Comparison of ENCODE assay signal across 8 cellular contexts in genomic region chr6:235763-236360, GRCh38. TPM values are rescaled to one million over a fixed set of nuclear protein-coding genes. Genes with fewer than 3 reads are reported as not detected.
DNase-seq lines count a peak whose midpoint lies in the region; ATAC-seq and TF ChIP-seq lines count a peak whose summit lies in the region.

No MANE protein-coding gene starts in this region.

- ATAC-seq in GM19025 (IDR thresholded peaks at IDR 0.05; ENCODE audit: low read depth, unreplicated experiment), result peak; percentile 57
- peak; percentile 45 for ATAC-seq in HG03457 (IDR thresholded peaks at IDR 0.05; ENCODE audit: unreplicated experiment)
- peak in 3 of 4 donors; percentile 60 to 83 (median 76) for ATAC-seq in heart left ventricle
- ATAC-seq in GM21717 (IDR thresholded peaks at IDR 0.05; ENCODE audit: unreplicated experiment), result no peak

- H3K4me3 ChIP-seq in heart left ventricle, result peak overlapping the region in 10 of 12 donors; percentile 25 to 53 (median 34)

- 5 to 12% (median 8%) methylated on average over 2 of the region's 2 CpGs for WGBS in heart left ventricle, 4 donors

- no peak for TF ChIP-seq POLR2A in heart left ventricle (IDR thresholded peaks at IDR 0.05)

- peaks cover 0 to 3% (median 0%) of the 10 kb centered on the region in 9 donors for H3K27me3 ChIP-seq in heart left ventricle

- intact Hi-C loops in heart left ventricle (cut with DNase I), result no loop called here

- H3K36me3 ChIP-seq in heart left ventricle, result no peaks in the 10 kb centered on the region

- H3K9me3 ChIP-seq in heart left ventricle, result no peaks in the 10 kb centered on the region

- peak overlapping the region in 9 of 12 donors; percentile 9 to 84 (median 64) for H3K27ac ChIP-seq in heart left ventricle

- peaks cover 0 to 16% (median 0%) of the 10 kb centered on the region in 12 donors for H3K4me1 ChIP-seq in heart left ventricle

- peak; percentile 41 to 72 for DNase-seq in activated CD8-positive, alpha-beta memory T cell treated with anti-CD3 and anti-CD28 coated beads for 4 hours (ENCODE audit: low read depth in 2 of 2)
- peak in 1 of 5 donors; percentile 28 for DNase-seq in heart left ventricle
- peak; percentile 48 to 62 for DNase-seq in stimulated activated CD4-positive, alpha-beta T cell treated with anti-CD3 and anti-CD28 coated beads, Interleukin-12 subunit alpha, Interleukin-12 subunit beta, amount 100 ng/mL, for 24 hours (ENCODE audit: low read depth in 2 of 2)
- no peak for DNase-seq in SKM-1 treated with dmso at 0.1 percent for 144 hours (lab: John Stamatoyannopoulos, UW; ENCODE audit: unreplicated experiment)
- no peak for DNase-seq in NCI-H2171 (lab: John Stamatoyannopoulos, UW)

- no peak for TF ChIP-seq CTCF in heart left ventricle (IDR thresholded peaks at IDR 0.05)

RNA-seq across cellular contexts. Expression of gene DUSP22, which starts 56.4 kb away (rescaled TPM):
- total RNA-seq in heart left ventricle, result 10 to 100 TPM; 40.4 to 79.9 (median 48.2) TPM
- polyA plus RNA-seq in heart left ventricle, result 10 to 100 TPM; 33.4 to 51.5 TPM

Comparison
In these comparisons a context has a peak if more than half of its experiments do, and no peak if none do; other contexts are left out.
1. DNase-seq: peak in activated CD8-positive, alpha-beta memory T cell treated with anti-CD3 and anti-CD28 coated beads for 4 hours (2 of 2) and stimulated activated CD4-positive, alpha-beta T cell treated with anti-CD3 and anti-CD28 coated beads, Interleukin-12 subunit alpha, Interleukin-12 subunit beta, amount 100 ng/mL, for 24 hours (2 of 2); none in SKM-1 treated with dmso at 0.1 percent for 144 hours (single experiment) and NCI-H2171 (single experiment).